In genomic region chr19:39363909-39364457, GRCh38 we compare ENCODE assay signal across 12 cellular contexts. TPM values are rescaled to one million over a fixed set of nuclear protein-coding genes. Genes with fewer than 3 reads are reported as not detected.
A peak's percentile ranks its signal among the peaks of the same experiment; 100 is the strongest.
DNase-seq lines count a peak whose midpoint lies in the region; ATAC-seq and TF ChIP-seq lines count a peak whose summit lies in the region.
"Had no signal": no experiment of that assay in that cellular context is flagged by ENCODE, and none has a peak within 500 bp of the region (broad histone marks: within the 10 kb centered on the region; RNA-seq: fewer than 3 reads in every experiment).

No MANE protein-coding gene starts in this region.

- no peaks in the 10 kb centered on the region for H4K20me1 ChIP-seq in MM.1S (ENCODE audit: insufficient read depth, low read length)

- no peaks in the 10 kb centered on the region for H3F3A ChIP-seq in MM.1S (ENCODE audit: insufficient read depth, low read length)

- ATAC-seq in Right ventricle myocardium inferior: peak; percentile 77
- peak; percentile 41 for ATAC-seq in esophagus mucosa
- ATAC-seq in naive B cell (ENCODE audit: low read depth in 2 of 2): peak; percentile 79 to 81
- ATAC-seq in HG02884 (IDR thresholded peaks at IDR 0.05; ENCODE audit: unreplicated experiment): no peak
- ATAC-seq: CD8-positive, alpha-beta T cell had no signal

- H3K36me3 ChIP-seq in SJCRH30 (peaks cover 63% of the 10 kb centered on the region), MM.1S (replicated peaks; ENCODE audit: insufficient read depth, low read length) (peaks cover 3% of the 10 kb centered on the region; the same call in 1 of the 2 replicates)

- H3K27me3 ChIP-seq in SJCRH30 (no peaks in the 10 kb centered on the region), MM.1S (replicated peaks; ENCODE audit: insufficient read depth, low read length) (no peaks in the 10 kb centered on the region)

- peaks cover 7 to 10% of the 10 kb centered on the region in 2 donors for H3K36me3 Mint-ChIP-seq in naive B cell

- intact Hi-C loops in Right ventricle myocardium inferior (cut with DNase I) (no loop called here), cardiac septum (cut with DNase I) (no loop called here)

- H3K9me3 Mint-ChIP-seq in naive B cell: no peaks in the 10 kb centered on the region
- H3K9me3 Mint-ChIP-seq: CD8-positive, alpha-beta T cell; dendritic cell treated with granulocyte-macrophage colony-stimulating factor and Interleukin-4, amounts not matched to agents 40 ng/mL and 50 ng/mL, for 4 days; nephron progenitor cell had no signal

- H3K79me2 ChIP-seq in MM.1S (ENCODE audit: low read length): no peaks in the 10 kb centered on the region

- no peaks in the 10 kb centered on the region for H3K9me2 ChIP-seq in MM.1S (replicated peaks; ENCODE audit: insufficient read depth, low read length)

- H3K27ac ChIP-seq in SJCRH30: no peak overlapping the region
- no peak overlapping the region for H3K27ac ChIP-seq in MM.1S (ENCODE audit: low read length)
- H3K27ac ChIP-seq: WERI-Rb-1 had no signal

- H3K4me1 ChIP-seq in SJCRH30 (0 out of 2 replicates have a peak, but pooled peaks cover 4% of the 10 kb centered on the region), MM.1S (ENCODE audit: low read length) (no peaks in the 10 kb centered on the region)

- H3K27ac Mint-ChIP-seq in naive B cell: peak overlapping the region; percentile 92 to 98 (median 96)
- H3K27ac Mint-ChIP-seq: CD8-positive, alpha-beta T cell; dendritic cell treated with granulocyte-macrophage colony-stimulating factor and Interleukin-4, amounts not matched to agents 40 ng/mL and 50 ng/mL, for 4 days had no signal

- TF ChIP-seq CTCF in MM.1S (IDR thresholded peaks at IDR 0.05; ENCODE audit: low read length): no peak

- DNase-seq in Right ventricle myocardium inferior (ENCODE audit: missing footprints) (peak; percentile 76), cardiac septum (ENCODE audit: low spot score) (no peak), naive B cell (peak; percentile 35), SJCRH30 (no peak), MM.1S (no peak), NCI-H510A treated with DMSO at 0.1 percent for 48 hours (lab: John Stamatoyannopoulos, UW) (no peak)
- DNase-seq: CD8-positive, alpha-beta T cell; nephron progenitor cell; WERI-Rb-1 had no signal

- peaks cover 27 to 31% (median 29%) of the 10 kb centered on the region in 3 donors for H3K4me1 Mint-ChIP-seq in naive B cell
- H3K4me1 Mint-ChIP-seq: nephron progenitor cell had no signal

- H2AFZ ChIP-seq in MM.1S (ENCODE audit: low read length): no peak overlapping the region

- no peak overlapping the region for H3K4me3 ChIP-seq in SJCRH30
- no peak overlapping the region for H3K4me3 ChIP-seq in MM.1S (ENCODE audit: low read length)

- H3K27me3 Mint-ChIP-seq in naive B cell: no peaks in the 10 kb centered on the region
- H3K27me3 Mint-ChIP-seq: dendritic cell treated with granulocyte-macrophage colony-stimulating factor and Interleukin-4, amounts not matched to agents 40 ng/mL and 50 ng/mL, for 4 days had no signal

- no peaks in the 10 kb centered on the region for H3K9me3 ChIP-seq in SJCRH30 (replicated peaks)
- no peaks in the 10 kb centered on the region for H3K9me3 ChIP-seq in MM.1S (replicated peaks; ENCODE audit: insufficient read depth, low read length)

- no peak overlapping the region for H3K4me2 ChIP-seq in MM.1S (ENCODE audit: low read depth, low read length)

- peak overlapping the region; percentile 34 to 83 (median 62) for H3K4me3 Mint-ChIP-seq in naive B cell
- H3K4me3 Mint-ChIP-seq: CD8-positive, alpha-beta T cell; dendritic cell treated with granulocyte-macrophage colony-stimulating factor and Interleukin-4, amounts not matched to agents 40 ng/mL and 50 ng/mL, for 4 days; nephron progenitor cell had no signal

- H3K9ac ChIP-seq in MM.1S (ENCODE audit: low read length): no peak overlapping the region

RNA-seq across cellular contexts. Expression of gene SAMD4B, which starts 21.8 kb away (rescaled TPM):
- 40.6 TPM for total RNA-seq in Right ventricle myocardium inferior
- total RNA-seq in cardiac septum: 65.8 TPM
- total RNA-seq in esophagus mucosa: 53.3 TPM
- 10 to 100 TPM in 3 of 6 donors, 1 to 10 TPM in 3; 6.2 to 20.5 (median 9.7) TPM for polyA plus RNA-seq in naive B cell (ENCODE audit: low read depth in 6 of 6)
- total RNA-seq in SJCRH30 (2014; rRNA removed; shearing (Covaris generic)): 125 and 129 TPM in 2 replicates

RNA-seq across cellular contexts. Expression of gene PAF1, which starts 26.9 kb away (rescaled TPM):
- 34.5 TPM for total RNA-seq in Right ventricle myocardium inferior
- 38.0 TPM for total RNA-seq in cardiac septum
- total RNA-seq in esophagus mucosa: 29.5 TPM
- 10 to 100 TPM; 11.6 to 62.4 (median 41.0) TPM for polyA plus RNA-seq in naive B cell (ENCODE audit: low read depth in 6 of 6)
- total RNA-seq in SJCRH30 (2014; rRNA removed; shearing (Covaris generic)): 73.6 and 85.7 TPM in 2 replicates

RNA-seq across cellular contexts. Expression of gene MED29, which starts 27.2 kb away (rescaled TPM):
- total RNA-seq in Right ventricle myocardium inferior: 21.8 TPM
- 26.3 TPM for total RNA-seq in cardiac septum
- total RNA-seq in esophagus mucosa: 21.4 TPM
- polyA plus RNA-seq in naive B cell (ENCODE audit: low read depth in 6 of 6): 10 to 100 TPM; 31.9 to 68.1 (median 57.5) TPM
- total RNA-seq in SJCRH30 (2014; rRNA removed; shearing (Covaris generic)): 28.2 and 31.9 TPM in 2 replicates

RNA-seq across cellular contexts. Expression of gene GMFG, which starts 28.1 kb away (rescaled TPM):
- total RNA-seq in Right ventricle myocardium inferior (20.2 TPM), cardiac septum (17.5 TPM), esophagus mucosa (2.3 TPM)
- polyA plus RNA-seq in naive B cell (ENCODE audit: low read depth in 6 of 6): 1,000 to 10,000 TPM in 1 of 6 donors, 100 to 1,000 TPM in 5; 750 to 1,029 (median 856) TPM
- total RNA-seq in SJCRH30 (2014; rRNA removed; shearing (Covaris generic)): 3.3 and 3.7 TPM in 2 replicates

RNA-seq across cellular contexts. Expression of gene ZFP36, which starts 42.7 kb away (rescaled TPM):
- total RNA-seq in Right ventricle myocardium inferior (48.7 TPM), cardiac septum (53.0 TPM), esophagus mucosa (141 TPM)
- polyA plus RNA-seq in naive B cell (ENCODE audit: low read depth in 6 of 6): 100 to 1,000 TPM; 291 to 784 (median 445) TPM
- total RNA-seq in SJCRH30 (2014; rRNA removed; shearing (Covaris generic)): 2.4 and 2.7 TPM in 2 replicates

Comparison
In these comparisons a context has a peak if more than half of its experiments do, and no peak if none do; other contexts are left out.
1. DNase-seq: peak in Right ventricle myocardium inferior (single experiment) and naive B cell (single experiment); none in cardiac septum (single experiment), SJCRH30 (0 of 2), MM.1S (single experiment) and NCI-H510A treated with DMSO at 0.1 percent for 48 hours (single experiment).